ENCODE assay signal across 24 cellular contexts in genomic region chrX:24955372-24955771, GRCh38.
"Had no signal": no experiment of that assay in that cellular context is flagged by ENCODE, and none has a peak within 500 bp of the region (broad histone marks: within the 10 kb centered on the region; RNA-seq: fewer than 3 reads in every experiment).

No MANE protein-coding gene starts in this region.

- H3K9me3 ChIP-seq: left ventricle myocardium inferior, ovary, right atrium auricular region, right lobe of liver, suprapubic skin, thoracic aorta, tibial artery, upper lobe of right lung had no signal

- H3K27me3 Mint-ChIP-seq: naive thymus-derived CD4-positive, alpha-beta T cell; progenitor cell of endocrine pancreas; stimulated activated memory B cell treated with anti-CD40 and anti-IgM and Interleukin-4, amounts not matched to agents 10 μg/mL and 1 μg/mL and 100 μg/mL, for 72 hours had no signal

- H3K4me3 Mint-ChIP-seq: mesothelial cell of epicardium; naive thymus-derived CD4-positive, alpha-beta T cell; natural killer cell treated with Interleukin-12 subunit alpha and Interleukin-12 subunit beta and Interleukin-15 and Interleukin-18, amount 100 ng/mL, for 72 hours; stimulated activated memory B cell treated with anti-CD40 and anti-IgM and Interleukin-4, amounts not matched to agents 10 μg/mL and 1 μg/mL and 100 μg/mL, for 72 hours had no signal

- H3K9me3 Mint-ChIP-seq: naive thymus-derived CD4-positive, alpha-beta T cell; natural killer cell treated with Interleukin-12 subunit alpha and Interleukin-12 subunit beta and Interleukin-15 and Interleukin-18, amount 100 ng/mL, for 72 hours; stimulated activated memory B cell treated with anti-CD40 and anti-IgM and Interleukin-4, amounts not matched to agents 10 μg/mL and 1 μg/mL and 100 μg/mL, for 72 hours had no signal

- ATAC-seq: naive thymus-derived CD4-positive, alpha-beta T cell; natural killer cell treated with Interleukin-12 subunit alpha and Interleukin-12 subunit beta and Interleukin-15 and Interleukin-18, amount 100 ng/mL, for 72 hours; right lobe of liver; stimulated activated memory B cell treated with anti-CD40 and anti-IgM and Interleukin-4, amounts not matched to agents 10 μg/mL and 1 μg/mL and 100 μg/mL, for 72 hours; upper lobe of right lung had no signal

- H3K4me3 ChIP-seq: left ventricle myocardium inferior, lung, ovary, right atrium auricular region, right lobe of liver, smooth muscle cell, suprapubic skin, thoracic aorta, tibial artery, upper lobe of right lung had no signal

- H3K36me3 ChIP-seq: left ventricle myocardium inferior, ovary, right atrium auricular region, right lobe of liver, suprapubic skin, thoracic aorta, tibial artery, upper lobe of right lung had no signal

- FAIRE-seq: urothelium cell line had no signal

- H3K36me3 Mint-ChIP-seq: natural killer cell treated with Interleukin-12 subunit alpha and Interleukin-12 subunit beta and Interleukin-15 and Interleukin-18, amount 100 ng/mL, for 72 hours had no signal

- H3K4me2 ChIP-seq: smooth muscle cell had no signal

- H3K4me1 Mint-ChIP-seq: naive thymus-derived CD4-positive, alpha-beta T cell; stimulated activated memory B cell treated with anti-CD40 and anti-IgM and Interleukin-4, amounts not matched to agents 10 μg/mL and 1 μg/mL and 100 μg/mL, for 72 hours had no signal

- H3K27ac Mint-ChIP-seq: mesothelial cell of epicardium; naive thymus-derived CD4-positive, alpha-beta T cell; natural killer cell treated with Interleukin-12 subunit alpha and Interleukin-12 subunit beta and Interleukin-15 and Interleukin-18, amount 100 ng/mL, for 72 hours; progenitor cell of endocrine pancreas; stimulated activated memory B cell treated with anti-CD40 and anti-IgM and Interleukin-4, amounts not matched to agents 10 μg/mL and 1 μg/mL and 100 μg/mL, for 72 hours had no signal

- DNase-seq: islet precursor cell; left ventricle myocardium inferior; mesendoderm; naive thymus-derived CD4-positive, alpha-beta T cell; ovary; right lobe of liver; stimulated activated CD4-positive, alpha-beta T cell treated with anti-CD3 and anti-CD28 coated beads, Interleukin-1b, Interleukin-23, amount 100 ng/mL, for 48 hours; stimulated activated CD4-positive, alpha-beta T cell treated with anti-CD3 and anti-CD28 coated beads, Interleukin-2, amount 100 ng/mL, for 48 hours; stimulated activated CD4-positive, alpha-beta T cell treated with anti-CD3 and anti-CD28 coated beads, Interleukin-4, amount 100 ng/mL, for 4 hours; stimulated activated CD8-positive, alpha-beta memory T cell treated with anti-CD3 and anti-CD28 coated beads, Interleukin-4, amount 100 ng/mL, for 48 hours; stimulated activated naive CD4-positive, alpha-beta T cell treated with Interleukin-2 at 50 U/mL for 16 hours; tibial artery; trophoblast cell; upper lobe of right lung had no signal

- H3K27me3 ChIP-seq: ovary, right atrium auricular region, right lobe of liver, suprapubic skin, tibial artery, upper lobe of right lung had no signal

- H3K4me1 ChIP-seq: left ventricle myocardium inferior, right atrium auricular region, right lobe of liver, suprapubic skin, tibial artery, upper lobe of right lung had no signal

- H3K27ac ChIP-seq: left ventricle myocardium inferior, ovary, right atrium auricular region, right lobe of liver, suprapubic skin, thoracic aorta, tibial artery, upper lobe of right lung had no signal
